ENCODE assay signal across 19 cellular contexts in genomic region chr22:42347281-42347824, GRCh38.
DNase-seq lines count a peak whose midpoint lies in the region; ATAC-seq and TF ChIP-seq lines count a peak whose summit lies in the region.
"Had no signal": no experiment of that assay in that cellular context is flagged by ENCODE, and none has a peak within 500 bp of the region (broad histone marks: within the 10 kb centered on the region; RNA-seq: fewer than 3 reads in every experiment).

No MANE protein-coding gene starts in this region.

- no peaks in the 10 kb centered on the region for H3K4me1 Mint-ChIP-seq in activated T-cell treated with anti-CD3 and anti-CD28 coated beads, Interleukin-2, amount 50 U/mL, for 72 hours (ENCODE audit: low read depth)
- peaks cover 5% of the 10 kb centered on the region for H3K4me1 Mint-ChIP-seq in stimulated activated memory B cell treated with anti-CD40 and anti-IgM and Interleukin-4, amounts not matched to agents 10 μg/mL and 1 μg/mL and 100 μg/mL, for 72 hours

- DNase-seq in H7 (peak; percentile 63), NCI-H2171 treated with DMSO at 0.1 percent for 48 hours (lab: John Stamatoyannopoulos, UW) (peak; percentile 95), dorsolateral prefrontal cortex (peak in 2 of 10 donors; percentile 39 to 66), retina (peak; percentile 79), GM19240 (ENCODE audit: insufficient read length, low spot score) (no peak)
- no peak for DNase-seq in activated T-cell treated with anti-CD3 and anti-CD28 coated beads, Interleukin-2, amount 50 U/mL, for 72 hours
- DNase-seq: activated CD4-positive, alpha-beta T cell treated with anti-CD3 and anti-CD28 coated beads for 48 hours; activated naive CD4-positive, alpha-beta T cell treated with Interleukin-2 at 50 U/mL for 16 hours; effector memory CD8-positive, alpha-beta T cell; GDM1; HCEC 1CT; heart left ventricle; MM.1S; NCI-H187 treated with DMSO at 0.1 percent for 48 hours; stimulated activated naive CD8-positive, alpha-beta T cell treated with anti-CD3 and anti-CD28 coated beads, Interleukin-15, Interleukin-2, amounts not matched to agents 100 U/mL and 50 U/mL, for 24 hours; T-cell had no signal

- TF ChIP-seq CTCF in dorsolateral prefrontal cortex (IDR thresholded peaks at IDR 0.05 in 54 of 56, conservative IDR thresholded peaks at IDR 0.05 in 2 of 56; ENCODE audit: low read depth in 1 of 56, partially characterized antibody in 56 of 56) = no peak

- H3K36me3 ChIP-seq in H7 (replicated peaks; ENCODE audit: control insufficient read depth, insufficient read depth, low read length) = no peaks in the 10 kb centered on the region
- H3K36me3 ChIP-seq: heart left ventricle had no signal

- ATAC-seq in activated T-cell treated with anti-CD3 and anti-CD28 coated beads, Interleukin-2, amount 50 U/mL, for 72 hours (replicated peaks in 1 of 2) = no peak
- ATAC-seq in stimulated activated memory B cell treated with anti-CD40 and anti-IgM and Interleukin-4, amounts not matched to agents 10 μg/mL and 1 μg/mL and 100 μg/mL, for 72 hours = no peak
- ATAC-seq: effector memory CD8-positive, alpha-beta T cell; heart left ventricle; stimulated activated naive CD8-positive, alpha-beta T cell treated with anti-CD3 and anti-CD28 coated beads, Interleukin-15, Interleukin-2, amounts not matched to agents 100 U/mL and 50 U/mL, for 24 hours had no signal

- H3K36me3 Mint-ChIP-seq in activated T-cell treated with anti-CD3 and anti-CD28 coated beads, Interleukin-2, amount 50 U/mL, for 72 hours (ENCODE audit: insufficient read depth in 2 of 2) = no peaks in the 10 kb centered on the region
- H3K36me3 Mint-ChIP-seq in stimulated activated memory B cell treated with anti-CD40 and anti-IgM and Interleukin-4, amounts not matched to agents 10 μg/mL and 1 μg/mL and 100 μg/mL, for 72 hours = no peaks in the 10 kb centered on the region
- H3K36me3 Mint-ChIP-seq: T-cell, type B pancreatic cell had no signal

- no peaks in the 10 kb centered on the region for H3K27me3 Mint-ChIP-seq in activated T-cell treated with anti-CD3 and anti-CD28 coated beads, Interleukin-2, amount 50 U/mL, for 72 hours (ENCODE audit: low read depth)
- peaks cover 47% of the 10 kb centered on the region for H3K27me3 Mint-ChIP-seq in stimulated activated memory B cell treated with anti-CD40 and anti-IgM and Interleukin-4, amounts not matched to agents 10 μg/mL and 1 μg/mL and 100 μg/mL, for 72 hours

- intact Hi-C loops in dorsolateral prefrontal cortex (cut with DNase I) = no loop called here

- H3K27ac ChIP-seq in dorsolateral prefrontal cortex = peak overlapping the region in 33 of 59 donors; percentile 0 to 99 (median 30)
- H3K27ac ChIP-seq: heart left ventricle had no signal

- H3K4me3 ChIP-seq in H7 (ENCODE audit: insufficient read depth, low read depth, low read length) = no peak overlapping the region
- H3K4me3 ChIP-seq in dorsolateral prefrontal cortex = no peak overlapping the region
- H3K4me3 ChIP-seq: heart left ventricle had no signal

- H3K27me3 ChIP-seq in H7 (ENCODE audit: control insufficient read depth, insufficient read depth, low read length) (peaks cover 2% of the 10 kb centered on the region), dorsolateral prefrontal cortex (no peaks in the 10 kb centered on the region)

- no peak overlapping the region for H3K4me3 Mint-ChIP-seq in activated T-cell treated with anti-CD3 and anti-CD28 coated beads, Interleukin-2, amount 50 U/mL, for 72 hours
- H3K4me3 Mint-ChIP-seq in stimulated activated memory B cell treated with anti-CD40 and anti-IgM and Interleukin-4, amounts not matched to agents 10 μg/mL and 1 μg/mL and 100 μg/mL, for 72 hours = no peak overlapping the region
- H3K4me3 Mint-ChIP-seq: B cell; effector memory CD8-positive, alpha-beta T cell; T-cell; type B pancreatic cell had no signal

- no peaks in the 10 kb centered on the region for H3K9me3 Mint-ChIP-seq in activated T-cell treated with anti-CD3 and anti-CD28 coated beads, Interleukin-2, amount 50 U/mL, for 72 hours
- no peaks in the 10 kb centered on the region for H3K9me3 Mint-ChIP-seq in stimulated activated memory B cell treated with anti-CD40 and anti-IgM and Interleukin-4, amounts not matched to agents 10 μg/mL and 1 μg/mL and 100 μg/mL, for 72 hours
- H3K9me3 Mint-ChIP-seq: effector memory CD8-positive, alpha-beta T cell; T-cell; type B pancreatic cell had no signal

- H3K27ac Mint-ChIP-seq in activated T-cell treated with anti-CD3 and anti-CD28 coated beads, Interleukin-2, amount 50 U/mL, for 72 hours = no peak overlapping the region
- H3K27ac Mint-ChIP-seq in stimulated activated memory B cell treated with anti-CD40 and anti-IgM and Interleukin-4, amounts not matched to agents 10 μg/mL and 1 μg/mL and 100 μg/mL, for 72 hours = no peak overlapping the region
- H3K27ac Mint-ChIP-seq: B cell; effector memory CD8-positive, alpha-beta T cell; T-cell had no signal

Comparison
In these comparisons a context has a peak if more than half of its experiments do, and no peak if none do; other contexts are left out.
1. DNase-seq: peak in H7 (single experiment), NCI-H2171 treated with DMSO at 0.1 percent for 48 hours (single experiment) and retina (single experiment); none in activated T-cell treated with anti-CD3 and anti-CD28 coated beads, Interleukin-2, amount 50 U/mL, for 72 hours (0 of 2) and GM19240 (single experiment).